Comparison of ENCODE assay signal across 28 cellular contexts in the genomic region with DNA sequence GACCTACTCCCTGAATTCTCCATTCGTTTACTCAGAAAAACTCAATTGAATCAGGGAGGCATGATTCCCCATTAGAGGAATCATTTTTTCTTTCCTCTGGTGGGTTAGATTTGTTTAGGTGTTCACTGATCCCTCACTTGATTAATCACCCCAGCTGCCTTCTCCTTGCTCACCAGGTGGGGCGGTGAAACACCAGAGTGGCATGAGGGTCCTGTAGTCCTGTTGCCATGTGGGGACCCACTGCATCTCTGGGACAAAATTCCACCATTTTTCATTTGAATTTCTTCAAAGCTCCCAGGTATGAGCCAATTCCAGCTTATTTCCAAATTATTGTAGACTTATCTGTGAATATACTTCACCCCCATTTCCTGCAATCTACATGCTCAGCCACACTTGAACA.
"Had no signal": no experiment of that assay in that cellular context is flagged by ENCODE, and none has a peak within 500 bp of the region (broad histone marks: within the 10 kb centered on the region; RNA-seq: fewer than 3 reads in every experiment).

No MANE protein-coding gene starts in this region.

- H3K27me3 Mint-ChIP-seq: activated CD4-positive, alpha-beta memory T cell treated with anti-CD3 and anti-CD28 coated beads, Interleukin-2, amount 10 ng/mL, durations not matched to agents 7 days and 5 days; activated naive CD8-positive, alpha-beta T cell treated with anti-CD3 and anti-CD28 coated beads, Interleukin-2, amount 10 ng/mL, durations not matched to agents 7 days and 5 days had no signal

- H3K27me3 ChIP-seq: adrenal gland, SJCRH30 had no signal

- H3K9me3 Mint-ChIP-seq: activated T-cell treated with anti-CD3 and anti-CD28 coated beads, Interleukin-2, amount 50 U/mL, for 72 hours had no signal

- H3K4me1 ChIP-seq: adrenal gland, SJCRH30 had no signal

- H3K4me3 ChIP-seq: adrenal gland, MG63, SJCRH30 had no signal

- H3K4me3 Mint-ChIP-seq: activated CD4-positive, alpha-beta memory T cell treated with anti-CD3 and anti-CD28 coated beads, Interleukin-2, amount 10 ng/mL, durations not matched to agents 7 days and 5 days; activated CD4-positive, alpha-beta T cell treated with anti-CD3 and anti-CD28 coated beads for 36 hours; activated naive CD8-positive, alpha-beta T cell treated with anti-CD3 and anti-CD28 coated beads, Interleukin-2, amount 10 ng/mL, durations not matched to agents 7 days and 5 days; activated T-cell treated with anti-CD3 and anti-CD28 coated beads, Interleukin-2, amount 50 U/mL, for 72 hours had no signal

- DNase-seq: activated CD4-positive, alpha-beta memory T cell treated with anti-CD3 and anti-CD28 coated beads, Interleukin-2, amount 10 ng/mL, durations not matched to agents 7 days and 5 days; activated CD4-positive, alpha-beta T cell treated with anti-CD3 and anti-CD28 coated beads for 36 hours; activated CD4-positive, alpha-beta T cell treated with anti-CD3 and anti-CD28 coated beads, Interleukin-2, amount 50 U/mL, for 1 hour; activated CD8-positive, alpha-beta memory T cell treated with anti-CD3 and anti-CD28 coated beads, Interleukin-2, amount 50 U/mL, for 4 hours; activated naive CD4-positive, alpha-beta T cell treated with anti-CD3 and anti-CD28 coated beads, Interleukin-2, amount 50 U/mL, for 16 hours; activated naive CD8-positive, alpha-beta T cell treated with anti-CD3 and anti-CD28 coated beads, Interleukin-2, amount 10 ng/mL, durations not matched to agents 7 days and 5 days; activated T-cell treated with anti-CD3 and anti-CD28 coated beads, Interleukin-2, amount 50 U/mL, for 72 hours; adrenal gland; anterior cingulate cortex; MG63; MV-4-11; NCI-H1105; NCI-H1436; NCI-H1694 treated with DMSO at 0.1 percent for 48 hours; NCI-H2081; NCI-H446; NCI-H524; NCI-H774; NK-92 treated with Interleukin-12 subunit alpha and Interleukin-12 subunit beta, amount 100 ng/mL, for 24 hours; OCI-M1; RPMI8226; SK-N-SH; T-helper 1 cell had no signal

- H3K9ac ChIP-seq: KMS-11, SK-N-SH had no signal

- H3K4me1 Mint-ChIP-seq: activated CD4-positive, alpha-beta memory T cell treated with anti-CD3 and anti-CD28 coated beads, Interleukin-2, amount 10 ng/mL, durations not matched to agents 7 days and 5 days; activated CD4-positive, alpha-beta T cell treated with anti-CD3 and anti-CD28 coated beads for 36 hours; activated naive CD8-positive, alpha-beta T cell treated with anti-CD3 and anti-CD28 coated beads, Interleukin-2, amount 10 ng/mL, durations not matched to agents 7 days and 5 days had no signal

- H3K4me2 ChIP-seq: KMS-11, SK-N-SH had no signal

- H3K36me3 ChIP-seq: adrenal gland, MG63, SJCRH30 had no signal

- ATAC-seq: activated CD4-positive, alpha-beta T cell treated with anti-CD3 and anti-CD28 coated beads for 36 hours; activated T-cell treated with anti-CD3 and anti-CD28 coated beads, Interleukin-2, amount 50 U/mL, for 72 hours; Panc1; Right ventricle myocardium inferior had no signal

- H3K27ac Mint-ChIP-seq: activated CD4-positive, alpha-beta memory T cell treated with anti-CD3 and anti-CD28 coated beads, Interleukin-2, amount 10 ng/mL, durations not matched to agents 7 days and 5 days; activated CD4-positive, alpha-beta T cell treated with anti-CD3 and anti-CD28 coated beads for 36 hours; activated naive CD8-positive, alpha-beta T cell treated with anti-CD3 and anti-CD28 coated beads, Interleukin-2, amount 10 ng/mL, durations not matched to agents 7 days and 5 days; activated T-cell treated with anti-CD3 and anti-CD28 coated beads, Interleukin-2, amount 50 U/mL, for 72 hours had no signal

- H3K36me3 Mint-ChIP-seq: activated naive CD8-positive, alpha-beta T cell treated with anti-CD3 and anti-CD28 coated beads, Interleukin-2, amount 10 ng/mL, durations not matched to agents 7 days and 5 days had no signal

- H3K9me3 ChIP-seq: adrenal gland, MG63, SJCRH30, SK-N-SH had no signal

- H3K9me2 ChIP-seq: SK-N-SH had no signal

- H3K27ac ChIP-seq: adrenal gland, KMS-11, SJCRH30, VCaP had no signal
